Comparison of ENCODE assay signal across 19 cellular contexts in genomic region chr10:62861507-62861906, GRCh38. TPM values are rescaled to one million over a fixed set of nuclear protein-coding genes. Genes with fewer than 3 reads are reported as not detected.
"Had no signal": no experiment of that assay in that cellular context is flagged by ENCODE, and none has a peak within 500 bp of the region (broad histone marks: within the 10 kb centered on the region; RNA-seq: fewer than 3 reads in every experiment).

No MANE protein-coding gene starts in this region.

- H3K9me3 Mint-ChIP-seq: neural progenitor cell had no signal

- DNase-seq: activated CD4-positive, CD25-positive, alpha-beta regulatory T cell; activated CD8-positive, alpha-beta memory T cell treated with anti-CD3 and anti-CD28 coated beads, Interleukin-2, amount 10 ng/mL, durations not matched to agents 7 days and 5 days; activated naive CD4-positive, alpha-beta T cell treated with anti-CD3 and anti-CD28 coated beads, Interleukin-2, amount 50 U/mL, for 16 hours; effector CD4-positive, alpha-beta T cell; foreskin keratinocyte; hippocampal formation; left cardiac atrium; mesendoderm; naive thymus-derived CD4-positive, alpha-beta T cell; ovary; psoas muscle; right cardiac atrium; stimulated activated naive CD4-positive, alpha-beta T cell; T-helper 1 cell; T-helper 9 cell had no signal

- H3K36me3 Mint-ChIP-seq: neural progenitor cell had no signal

- H3K27ac Mint-ChIP-seq: activated CD8-positive, alpha-beta memory T cell treated with anti-CD3 and anti-CD28 coated beads, Interleukin-2, amount 10 ng/mL, durations not matched to agents 7 days and 5 days; neural progenitor cell had no signal

- H3K4me3 ChIP-seq: adrenal gland, neural progenitor cell, ovary, psoas muscle, tibial nerve had no signal

- ATAC-seq: activated CD8-positive, alpha-beta memory T cell treated with anti-CD3 and anti-CD28 coated beads, Interleukin-2, amount 10 ng/mL, durations not matched to agents 7 days and 5 days; esophagus mucosa; foreskin keratinocyte; left cardiac atrium; naive thymus-derived CD4-positive, alpha-beta T cell; psoas muscle; right cardiac atrium had no signal

- H3K4me3 Mint-ChIP-seq: activated CD8-positive, alpha-beta memory T cell treated with anti-CD3 and anti-CD28 coated beads, Interleukin-2, amount 10 ng/mL, durations not matched to agents 7 days and 5 days; naive thymus-derived CD4-positive, alpha-beta T cell; neural progenitor cell had no signal

RNA-seq across cellular contexts. Expression of gene EGR2, which starts 45.3 kb away (rescaled TPM):
- total RNA-seq: foreskin keratinocyte had no signal
